In the genomic region with DNA sequence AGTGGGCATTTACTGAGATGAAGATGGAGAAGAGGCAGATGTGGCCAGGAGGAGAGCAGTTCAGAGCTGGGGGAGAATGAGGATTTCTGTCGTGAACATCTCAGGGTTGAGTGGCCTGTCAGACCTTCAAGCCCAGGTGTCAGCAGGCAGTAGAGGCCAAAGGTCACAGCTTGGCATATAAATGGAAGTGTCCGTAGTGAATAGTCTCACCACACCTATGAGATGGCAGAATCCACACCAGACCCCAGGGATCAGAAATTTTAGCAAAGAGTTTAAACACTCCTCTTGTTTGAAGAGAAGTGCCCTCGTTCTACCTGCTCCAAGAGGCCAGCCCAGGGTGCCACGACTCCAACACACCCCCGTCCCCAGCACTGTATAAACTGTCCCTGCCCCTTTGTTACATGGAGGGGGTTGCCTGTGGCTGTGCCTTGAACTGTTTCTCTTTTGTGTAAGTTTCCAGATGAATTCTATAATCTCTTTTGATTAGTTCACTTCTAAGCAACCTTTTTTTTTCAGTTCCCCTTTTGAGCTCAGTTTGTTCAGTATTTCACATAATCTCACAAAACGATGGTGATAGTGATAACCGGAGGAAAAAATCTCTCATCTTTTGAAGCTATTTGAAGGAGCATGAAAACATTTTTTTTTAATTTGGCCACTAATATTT, we compare ENCODE assay signal across 1 cellular context.
TF ChIP-seq lines count a peak whose summit lies in the region.

No MANE protein-coding gene starts in this region.

TF ChIP-seq in GM12878, 131 proteins besides CTCF, POLR2A, EP300 and RAD21 (continued from another document):
- TF ChIP-seq, protein P1, sequence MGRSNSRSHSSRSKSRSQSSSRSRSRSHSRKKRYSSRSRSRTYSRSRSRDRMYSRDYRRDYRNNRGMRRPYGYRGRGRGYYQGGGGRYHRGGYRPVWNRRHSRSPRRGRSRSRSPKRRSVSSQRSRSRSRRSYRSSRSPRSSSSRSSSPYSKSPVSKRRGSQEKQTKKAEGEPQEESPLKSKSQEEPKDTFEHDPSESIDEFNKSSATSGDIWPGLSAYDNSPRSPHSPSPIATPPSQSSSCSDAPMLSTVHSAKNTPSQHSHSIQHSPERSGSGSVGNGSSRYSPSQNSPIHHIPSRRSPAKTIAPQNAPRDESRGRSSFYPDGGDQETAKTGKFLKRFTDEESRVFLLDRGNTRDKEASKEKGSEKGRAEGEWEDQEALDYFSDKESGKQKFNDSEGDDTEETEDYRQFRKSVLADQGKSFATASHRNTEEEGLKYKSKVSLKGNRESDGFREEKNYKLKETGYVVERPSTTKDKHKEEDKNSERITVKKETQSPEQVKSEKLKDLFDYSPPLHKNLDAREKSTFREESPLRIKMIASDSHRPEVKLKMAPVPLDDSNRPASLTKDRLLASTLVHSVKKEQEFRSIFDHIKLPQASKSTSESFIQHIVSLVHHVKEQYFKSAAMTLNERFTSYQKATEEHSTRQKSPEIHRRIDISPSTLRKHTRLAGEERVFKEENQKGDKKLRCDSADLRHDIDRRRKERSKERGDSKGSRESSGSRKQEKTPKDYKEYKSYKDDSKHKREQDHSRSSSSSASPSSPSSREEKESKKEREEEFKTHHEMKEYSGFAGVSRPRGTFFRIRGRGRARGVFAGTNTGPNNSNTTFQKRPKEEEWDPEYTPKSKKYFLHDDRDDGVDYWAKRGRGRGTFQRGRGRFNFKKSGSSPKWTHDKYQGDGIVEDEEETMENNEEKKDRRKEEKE (IDR thresholded peaks at IDR 0.05) = no peak
- TF ChIP-seq CEBPB (IDR thresholded peaks at IDR 0.05; ENCODE audit: borderline replicate concordance in 1 of 2, low read depth in 2 of 2, low read length in 2 of 2) (no peak), BHLHE40 (IDR thresholded peaks at IDR 0.05; ENCODE audit: borderline replicate concordance in 1 of 2, low read depth in 2 of 2, low read length in 1 of 2) (no peak; a peak in 1 of 4 replicates)
- TF ChIP-seq, protein P2, sequence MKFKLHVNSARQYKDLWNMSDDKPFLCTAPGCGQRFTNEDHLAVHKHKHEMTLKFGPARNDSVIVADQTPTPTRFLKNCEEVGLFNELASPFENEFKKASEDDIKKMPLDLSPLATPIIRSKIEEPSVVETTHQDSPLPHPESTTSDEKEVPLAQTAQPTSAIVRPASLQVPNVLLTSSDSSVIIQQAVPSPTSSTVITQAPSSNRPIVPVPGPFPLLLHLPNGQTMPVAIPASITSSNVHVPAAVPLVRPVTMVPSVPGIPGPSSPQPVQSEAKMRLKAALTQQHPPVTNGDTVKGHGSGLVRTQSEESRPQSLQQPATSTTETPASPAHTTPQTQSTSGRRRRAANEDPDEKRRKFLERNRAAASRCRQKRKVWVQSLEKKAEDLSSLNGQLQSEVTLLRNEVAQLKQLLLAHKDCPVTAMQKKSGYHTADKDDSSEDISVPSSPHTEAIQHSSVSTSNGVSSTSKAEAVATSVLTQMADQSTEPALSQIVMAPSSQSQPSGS (IDR thresholded peaks at IDR 0.05; ENCODE audit: low read length) = peak; percentile 54; the same call in 1 of the 2 replicates
- TF ChIP-seq, protein P3, sequence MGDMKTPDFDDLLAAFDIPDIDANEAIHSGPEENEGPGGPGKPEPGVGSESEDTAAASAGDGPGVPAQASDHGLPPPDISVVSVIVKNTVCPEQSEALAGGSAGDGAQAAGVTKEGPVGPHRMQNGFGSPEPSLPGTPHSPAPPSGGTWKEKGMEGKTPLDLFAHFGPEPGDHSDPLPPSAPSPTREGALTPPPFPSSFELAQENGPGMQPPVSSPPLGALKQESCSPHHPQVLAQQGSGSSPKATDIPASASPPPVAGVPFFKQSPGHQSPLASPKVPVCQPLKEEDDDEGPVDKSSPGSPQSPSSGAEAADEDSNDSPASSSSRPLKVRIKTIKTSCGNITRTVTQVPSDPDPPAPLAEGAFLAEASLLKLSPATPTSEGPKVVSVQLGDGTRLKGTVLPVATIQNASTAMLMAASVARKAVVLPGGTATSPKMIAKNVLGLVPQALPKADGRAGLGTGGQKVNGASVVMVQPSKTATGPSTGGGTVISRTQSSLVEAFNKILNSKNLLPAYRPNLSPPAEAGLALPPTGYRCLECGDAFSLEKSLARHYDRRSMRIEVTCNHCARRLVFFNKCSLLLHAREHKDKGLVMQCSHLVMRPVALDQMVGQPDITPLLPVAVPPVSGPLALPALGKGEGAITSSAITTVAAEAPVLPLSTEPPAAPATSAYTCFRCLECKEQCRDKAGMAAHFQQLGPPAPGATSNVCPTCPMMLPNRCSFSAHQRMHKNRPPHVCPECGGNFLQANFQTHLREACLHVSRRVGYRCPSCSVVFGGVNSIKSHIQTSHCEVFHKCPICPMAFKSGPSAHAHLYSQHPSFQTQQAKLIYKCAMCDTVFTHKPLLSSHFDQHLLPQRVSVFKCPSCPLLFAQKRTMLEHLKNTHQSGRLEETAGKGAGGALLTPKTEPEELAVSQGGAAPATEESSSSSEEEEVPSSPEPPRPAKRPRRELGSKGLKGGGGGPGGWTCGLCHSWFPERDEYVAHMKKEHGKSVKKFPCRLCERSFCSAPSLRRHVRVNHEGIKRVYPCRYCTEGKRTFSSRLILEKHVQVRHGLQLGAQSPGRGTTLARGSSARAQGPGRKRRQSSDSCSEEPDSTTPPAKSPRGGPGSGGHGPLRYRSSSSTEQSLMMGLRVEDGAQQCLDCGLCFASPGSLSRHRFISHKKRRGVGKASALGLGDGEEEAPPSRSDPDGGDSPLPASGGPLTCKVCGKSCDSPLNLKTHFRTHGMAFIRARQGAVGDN (IDR thresholded peaks at IDR 0.05) = 0 out of 2 replicates have a peak, but pooled peaks have one; percentile 21
